Comparison of ENCODE assay signal across 13 cellular contexts in genomic region chr5:10759111-10759510, GRCh38. TPM values are rescaled to one million over a fixed set of nuclear protein-coding genes. Genes with fewer than 3 reads are reported as not detected.
A peak's percentile ranks its signal among the peaks of the same experiment; 100 is the strongest.
DNase-seq lines count a peak whose midpoint lies in the region; ATAC-seq and TF ChIP-seq lines count a peak whose summit lies in the region.
"Had no signal": no experiment of that assay in that cellular context is flagged by ENCODE, and none has a peak within 500 bp of the region (broad histone marks: within the 10 kb centered on the region; RNA-seq: fewer than 3 reads in every experiment).

No MANE protein-coding gene starts in this region.

- H3K4me3 Mint-ChIP-seq in T-helper 1 cell treated with Interleukin-12 subunit alpha and Interleukin-12 subunit beta and Interleukin-4 antibody, amounts not matched to agents 30 μg/mL and 1 μg/mL, for 36 hours = peak overlapping the region; percentile 62
- peak overlapping the region; percentile 56 for H3K4me3 Mint-ChIP-seq in progenitor cell of endocrine pancreas (ENCODE audit: low read depth)

- peaks cover 36% of the 10 kb centered on the region for H3K4me1 ChIP-seq in PC-9 (replicated peaks; ENCODE audit: insufficient read depth)
- H3K4me1 ChIP-seq in left lung = peaks cover 5 to 55% of the 10 kb centered on the region in 2 donors

- peaks cover 66% of the 10 kb centered on the region for H3K79me2 ChIP-seq in PC-9 (ENCODE audit: low read depth)

- ATAC-seq in left lung (no peak), GM18909 (IDR thresholded peaks at IDR 0.05; ENCODE audit: poor library complexity, unreplicated experiment) (no peak)

- H3K9me3 ChIP-seq in PC-9 (ENCODE audit: insufficient read depth, low read depth) = no peaks in the 10 kb centered on the region
- no peaks in the 10 kb centered on the region for H3K9me3 ChIP-seq in left lung

- TF ChIP-seq CTCF in PC-9 (conservative IDR thresholded peaks at IDR 0.05) (no peak), coronary artery (IDR thresholded peaks at IDR 0.05) (no peak), progenitor cell of endocrine pancreas (IDR thresholded peaks at IDR 0.05; ENCODE audit: unreplicated experiment) (no peak), left lung (IDR thresholded peaks at IDR 0.05) (no peak)

- peaks cover 16% of the 10 kb centered on the region for H3K36me3 Mint-ChIP-seq in T-helper 1 cell treated with Interleukin-12 subunit alpha and Interleukin-12 subunit beta and Interleukin-4 antibody, amounts not matched to agents 30 μg/mL and 1 μg/mL, for 36 hours (ENCODE audit: low read depth)
- H3K36me3 Mint-ChIP-seq in progenitor cell of endocrine pancreas (ENCODE audit: insufficient read depth) = peaks cover 12% of the 10 kb centered on the region

- peaks cover 32% of the 10 kb centered on the region for H3K4me1 Mint-ChIP-seq in T-helper 1 cell treated with Interleukin-12 subunit alpha and Interleukin-12 subunit beta and Interleukin-4 antibody, amounts not matched to agents 30 μg/mL and 1 μg/mL, for 36 hours (ENCODE audit: low read depth)
- peaks cover 28% of the 10 kb centered on the region for H3K4me1 Mint-ChIP-seq in progenitor cell of endocrine pancreas (ENCODE audit: low read depth)

- H3K27me3 Mint-ChIP-seq in T-helper 1 cell treated with Interleukin-12 subunit alpha and Interleukin-12 subunit beta and Interleukin-4 antibody, amounts not matched to agents 30 μg/mL and 1 μg/mL, for 36 hours (ENCODE audit: low read depth) = peaks cover 5% of the 10 kb centered on the region
- no peaks in the 10 kb centered on the region for H3K27me3 Mint-ChIP-seq in progenitor cell of endocrine pancreas

- DNase-seq in T-helper 1 cell (no peak), PC-9 (no peak), coronary artery (ENCODE audit: low spot score) (peak; percentile 26), progenitor cell of endocrine pancreas (ENCODE audit: low spot score, unreplicated experiment) (no peak), left lung (no peak)
- no peak for DNase-seq in NK-92 treated with Interleukin-12 subunit alpha and Interleukin-12 subunit beta, amount 100 ng/mL, for 24 hours (lab: John Stamatoyannopoulos, UW)
- DNase-seq: 8988T; effector CD4-positive, alpha-beta T cell; MM.1S; NCI-H82; stimulated activated naive CD4-positive, alpha-beta T cell treated with Interleukin-2 at 50 U/mL for 16 hours had no signal

- H3K27me3 ChIP-seq in PC-9 (ENCODE audit: insufficient read depth, low read depth) (no peaks in the 10 kb centered on the region), left lung (no peaks in the 10 kb centered on the region)

- peaks cover 25% of the 10 kb centered on the region for H4K20me1 ChIP-seq in PC-9 (ENCODE audit: insufficient read depth)

- no peak overlapping the region for H3K27ac ChIP-seq in PC-9
- H3K27ac ChIP-seq in coronary artery = no peak overlapping the region
- no peak overlapping the region for H3K27ac ChIP-seq in left lung

- intact Hi-C loops in PC-9 (cut with micrococcal nuclease; ENCODE audit: unreplicated experiment) = no loop called here
- intact Hi-C loops in left lung (cut with DNase I) = no loop called here

- POLR2A ChIA-PET in PC-9 (lab: Charles Lee; ENCODE audit: unreplicated experiment) = interaction anchor here (0.6 kb wide), 1 partner anchor 34 kb away, joined by 6 read pairs; no protein-coding TSS in a partner anchor

- H3K9me3 Mint-ChIP-seq in T-helper 1 cell treated with Interleukin-12 subunit alpha and Interleukin-12 subunit beta and Interleukin-4 antibody, amounts not matched to agents 30 μg/mL and 1 μg/mL, for 36 hours = no peaks in the 10 kb centered on the region
- no peaks in the 10 kb centered on the region for H3K9me3 Mint-ChIP-seq in progenitor cell of endocrine pancreas (ENCODE audit: low read depth)

- peak overlapping the region; percentile 87 for H3K4me2 ChIP-seq in PC-9

- H3F3A ChIP-seq in PC-9 (ENCODE audit: insufficient read depth, low read depth) = peaks cover 15% of the 10 kb centered on the region

- no peak overlapping the region for H2AFZ ChIP-seq in PC-9

- peak overlapping the region; percentile 85; the same call in 1 of the 2 replicates for H3K4me3 ChIP-seq in PC-9
- H3K4me3 ChIP-seq in coronary artery = no peak overlapping the region
- no peak overlapping the region for H3K4me3 ChIP-seq in left lung

- no TSS peak for BruUV-seq in PC-9 (replicated peaks; lab: Mats Ljungman, UMichigan)

- H3K36me3 ChIP-seq in PC-9 (ENCODE audit: low read depth) (peaks cover 19% of the 10 kb centered on the region; the same call in 1 of the 2 replicates), left lung (peaks cover 0 to 14% of the 10 kb centered on the region in 2 donors)

- CTCF ChIA-PET in PC-9 (lab: Charles Lee) = no interaction called here

- no peaks in the 10 kb centered on the region for H3K9me2 ChIP-seq in PC-9 (ENCODE audit: insufficient read depth)

- H3K27ac Mint-ChIP-seq in T-helper 1 cell treated with Interleukin-12 subunit alpha and Interleukin-12 subunit beta and Interleukin-4 antibody, amounts not matched to agents 30 μg/mL and 1 μg/mL, for 36 hours = no peak overlapping the region
- no peak overlapping the region for H3K27ac Mint-ChIP-seq in progenitor cell of endocrine pancreas

RNA-seq across cellular contexts. Expression of gene DAP, which starts 1.9 kb away (rescaled TPM):
- total RNA-seq in PC-9 (2021) (256 and 279 TPM in 2 replicates), progenitor cell of endocrine pancreas (91.1 and 91.4 TPM in 2 replicates), left lung (100 to 1,000 TPM; 111 to 124 TPM)
